In the genomic region with DNA sequence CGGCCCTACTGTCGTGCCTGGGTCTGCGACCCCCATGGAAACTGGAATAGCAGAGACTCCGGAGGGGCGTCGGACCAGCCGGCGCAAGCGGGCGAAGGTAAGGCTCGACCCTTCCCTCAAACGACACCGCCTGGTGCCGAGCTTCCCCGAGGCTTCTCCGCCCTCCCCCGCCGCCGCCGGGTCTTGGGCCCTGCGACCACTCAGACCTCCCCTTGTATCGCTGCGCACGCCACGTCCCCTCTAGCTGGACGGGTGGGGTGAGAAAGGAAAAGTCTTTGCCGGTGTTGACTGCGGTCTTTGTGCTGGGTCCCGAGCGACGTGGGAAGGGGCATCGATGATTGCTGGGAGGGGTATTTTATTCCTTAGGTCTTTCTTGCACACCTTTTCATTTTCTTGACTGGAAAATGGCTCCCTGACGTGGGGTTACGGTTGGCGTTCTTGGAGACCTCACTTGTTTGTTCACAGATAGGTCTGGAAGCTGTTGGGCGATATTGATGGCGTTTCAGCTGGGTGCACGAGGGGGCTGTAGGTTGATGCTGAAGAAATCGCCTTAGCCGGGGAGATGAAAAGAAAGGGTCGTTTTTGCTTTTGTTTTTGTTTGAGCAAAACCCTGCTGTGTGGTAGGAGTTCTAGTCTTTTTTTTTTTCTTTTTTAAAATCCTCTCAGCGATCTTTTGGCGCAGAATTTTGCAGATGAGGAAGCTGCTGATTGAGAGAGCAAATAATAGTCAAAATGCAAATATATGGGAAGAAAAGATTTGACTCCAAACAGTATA, we compare ENCODE assay signal across 8 cellular contexts. TPM values are rescaled to one million over a fixed set of nuclear protein-coding genes. Genes with fewer than 3 reads are reported as not detected.
DNase-seq lines count a peak whose midpoint lies in the region; ATAC-seq and TF ChIP-seq lines count a peak whose summit lies in the region.

No MANE protein-coding gene starts in this region.

- no peak for TF ChIP-seq CTCF in AG04449 (IDR thresholded peaks at IDR 0.05; ENCODE audit: insufficient read depth, low read length, missing control alignments)
- no peak for TF ChIP-seq CTCF in PC-3 (conservative IDR thresholded peaks at IDR 0.05; ENCODE audit: low read depth, low read length)
- TF ChIP-seq CTCF in heart left ventricle (IDR thresholded peaks at IDR 0.05), result no peak
- TF ChIP-seq CTCF in progenitor cell of endocrine pancreas (IDR thresholded peaks at IDR 0.05; ENCODE audit: unreplicated experiment), result no peak

- H3K36me3 ChIP-seq in PC-3 (ENCODE audit: low read depth, low read length) (peaks cover 11% of the 10 kb centered on the region; the same call in 1 of the 2 replicates), heart left ventricle (no peaks in the 10 kb centered on the region)

- ATAC-seq in GM18517 (IDR thresholded peaks at IDR 0.05; ENCODE audit: unreplicated experiment) (peak; percentile 6), HG03064 (IDR thresholded peaks at IDR 0.05; ENCODE audit: low read depth, unreplicated experiment) (peak; percentile 21), PC-3 (peak; percentile 10), heart left ventricle (peak in 2 of 4 donors; percentile 12 to 38)
- ATAC-seq in activated naive CD8-positive, alpha-beta T cell treated with anti-CD3 and anti-CD28 coated beads, Interleukin-2, amount 10 ng/mL, durations not matched to agents 7 days and 5 days (ENCODE audit: low read depth), result peak; percentile 29

- no peaks in the 10 kb centered on the region for H3K27me3 Mint-ChIP-seq in activated naive CD8-positive, alpha-beta T cell treated with anti-CD3 and anti-CD28 coated beads, Interleukin-2, amount 10 ng/mL, durations not matched to agents 7 days and 5 days
- H3K27me3 Mint-ChIP-seq in progenitor cell of endocrine pancreas, result no peaks in the 10 kb centered on the region

- POLR2A ChIA-PET in AG04449 (lab: Yijun Ruan, JAX), result interaction anchor here (0.6 kb wide), 1 partner anchor 215 kb away, joined by 3 read pairs; no protein-coding TSS in a partner anchor
- POLR2A ChIA-PET in PC-3 (lab: Charles Lee; ENCODE audit: unreplicated experiment), result no interaction called here
- POLR2A ChIA-PET in activated naive CD8-positive, alpha-beta T cell treated with anti-CD3 and anti-CD28 coated beads, Interleukin-2, amount 10 ng/mL, durations not matched to agents 7 days and 5 days (lab: Charles Lee), result interaction anchor here (0.6 to 2.2 kb wide), 6 partner anchors 10 to 968 kb away, joined by 3 to 9 read pairs (median 3); partner anchors contain the start of genes CDC42 and HNRNPR

- CTCF ChIA-PET in AG04449 (lab: Yijun Ruan, JAX), result interaction anchor here (1.0 to 2.8 kb wide), 5 partner anchors 10 to 165 kb away, joined by 3 to 8 read pairs (median 6); no protein-coding TSS in a partner anchor
- CTCF ChIA-PET in PC-3 (lab: Charles Lee), result no interaction called here

- no peak for DNase-seq in AG04449 (ENCODE audit: low read depth, low spot score)
- DNase-seq in PC-3, result peak; percentile 45
- no peak for DNase-seq in activated naive CD8-positive, alpha-beta T cell treated with anti-CD3 and anti-CD28 coated beads, Interleukin-2, amount 10 ng/mL, durations not matched to agents 7 days and 5 days
- peak in 4 of 5 donors; percentile 7 to 72 (median 28) for DNase-seq in heart left ventricle
- DNase-seq in progenitor cell of endocrine pancreas (ENCODE audit: low spot score, unreplicated experiment), result peak; percentile 38
- DNase-seq in posterior vena cava (ENCODE audit: low spot score), result no peak

- H3K27ac Mint-ChIP-seq in activated naive CD8-positive, alpha-beta T cell treated with anti-CD3 and anti-CD28 coated beads, Interleukin-2, amount 10 ng/mL, durations not matched to agents 7 days and 5 days, result peak overlapping the region; percentile 83
- H3K27ac Mint-ChIP-seq in progenitor cell of endocrine pancreas, result peak overlapping the region; percentile 98

- H3F3A ChIP-seq in PC-3 (ENCODE audit: low read length, unreplicated experiment), result no peaks in the 10 kb centered on the region

- peaks cover 8% of the 10 kb centered on the region for H3K9me3 Mint-ChIP-seq in activated naive CD8-positive, alpha-beta T cell treated with anti-CD3 and anti-CD28 coated beads, Interleukin-2, amount 10 ng/mL, durations not matched to agents 7 days and 5 days
- H3K9me3 Mint-ChIP-seq in progenitor cell of endocrine pancreas (ENCODE audit: low read depth), result peaks cover 10% of the 10 kb centered on the region

- peak overlapping the region; percentile 97 for H3K9ac ChIP-seq in PC-3 (ENCODE audit: low read length)

- peak overlapping the region; percentile 98 for H3K4me2 ChIP-seq in PC-3 (ENCODE audit: low read length)

- WGBS in heart left ventricle, 4 donors, result 0 to 1% (median 0%) methylated on average over 30 to 43 of the region's 43 CpGs

- H3K4me3 ChIP-seq in AG04449 (ENCODE audit: low read depth, low read length), result peak overlapping the region; percentile 85
- peak overlapping the region; percentile 94 for H3K4me3 ChIP-seq in PC-3 (ENCODE audit: low read length)
- H3K4me3 ChIP-seq in heart left ventricle, result peak overlapping the region; percentile 68 to 98 (median 90)

- peak overlapping the region; percentile 79 for H3K27ac ChIP-seq in PC-3 (ENCODE audit: low read length)
- H3K27ac ChIP-seq in heart left ventricle, result peak overlapping the region; percentile 49 to 91 (median 83)

- no peaks in the 10 kb centered on the region for H3K9me3 ChIP-seq in PC-3 (ENCODE audit: low read length)
- H3K9me3 ChIP-seq in heart left ventricle, result peaks cover 0 to 20% (median 3%) of the 10 kb centered on the region in 12 donors

- TF ChIP-seq POLR2A in heart left ventricle (IDR thresholded peaks at IDR 0.05), result no peak

- H3K36me3 Mint-ChIP-seq in activated naive CD8-positive, alpha-beta T cell treated with anti-CD3 and anti-CD28 coated beads, Interleukin-2, amount 10 ng/mL, durations not matched to agents 7 days and 5 days, result peaks cover 21% of the 10 kb centered on the region
- peaks cover 22% of the 10 kb centered on the region for H3K36me3 Mint-ChIP-seq in progenitor cell of endocrine pancreas (ENCODE audit: insufficient read depth)

- H3K79me2 ChIP-seq in PC-3 (ENCODE audit: low read length), result peaks cover 62% of the 10 kb centered on the region

- H3K27me3 ChIP-seq in PC-3 (ENCODE audit: low read length), result no peaks in the 10 kb centered on the region
- H3K27me3 ChIP-seq in heart left ventricle, result no peaks in the 10 kb centered on the region

- peak overlapping the region; percentile 89 for H3K4me3 Mint-ChIP-seq in activated naive CD8-positive, alpha-beta T cell treated with anti-CD3 and anti-CD28 coated beads, Interleukin-2, amount 10 ng/mL, durations not matched to agents 7 days and 5 days
- peak overlapping the region; percentile 93 for H3K4me3 Mint-ChIP-seq in progenitor cell of endocrine pancreas (ENCODE audit: low read depth)

- intact Hi-C loops in PC-3 (cut with micrococcal nuclease) (loop anchor here (1.0 kb wide), 2 partner anchors 9 to 44 kb away; no protein-coding TSS in a partner anchor), heart left ventricle (cut with DNase I) (loop anchor here in 1 of 10 donors (5.0 kb wide), 1 partner anchor 147 kb away; the partner anchor contains the start of gene LUZP1), posterior vena cava (cut with DNase I) (no loop called here)

- peak overlapping the region; percentile 36 for H2AFZ ChIP-seq in PC-3 (ENCODE audit: low read length)

- H3K4me1 ChIP-seq in PC-3 (ENCODE audit: insufficient read depth, low read length), result peaks cover 24% of the 10 kb centered on the region; the same call in 1 of the 2 replicates
- peaks cover 0 to 22% (median 10%) of the 10 kb centered on the region in 12 donors for H3K4me1 ChIP-seq in heart left ventricle

- no peaks in the 10 kb centered on the region for H3K9me2 ChIP-seq in PC-3 (replicated peaks; ENCODE audit: low read length)

- H3K4me1 Mint-ChIP-seq in activated naive CD8-positive, alpha-beta T cell treated with anti-CD3 and anti-CD28 coated beads, Interleukin-2, amount 10 ng/mL, durations not matched to agents 7 days and 5 days, result peaks cover 30% of the 10 kb centered on the region
- peaks cover 8% of the 10 kb centered on the region for H3K4me1 Mint-ChIP-seq in progenitor cell of endocrine pancreas (ENCODE audit: low read depth)

- H4K20me1 ChIP-seq in PC-3 (ENCODE audit: low read length), result peaks cover 47% of the 10 kb centered on the region

- TSS peak; percentile 70 for BruUV-seq in PC-3 (replicated peaks; lab: Mats Ljungman, UMichigan)

RNA-seq across cellular contexts. Expression of gene KDM1A, which starts 0.8 kb away (rescaled TPM):
- total RNA-seq in PC-3 (2014; rRNA removed) (186 and 229 TPM in 2 replicates), heart left ventricle (10 to 100 TPM; 27.2 to 37.2 (median 29.7) TPM), progenitor cell of endocrine pancreas (190 and 197 TPM in 2 replicates), posterior vena cava (10 to 100 TPM; 31.1 to 34.0 TPM)
- 10 to 100 TPM; 55.2 to 57.0 TPM for total RNA-seq in activated naive CD8-positive, alpha-beta T cell treated with anti-CD3 and anti-CD28 coated beads, Interleukin-2, amount 10 ng/mL, durations not matched to agents 7 days and 5 days
- 10 to 100 TPM; 14.8 to 32.8 TPM for polyA plus RNA-seq in heart left ventricle

RNA-seq across cellular contexts. Expression of gene TEX46, which starts 4.4 kb away (rescaled TPM):
- total RNA-seq in PC-3 (2014; rRNA removed) (not detected in 2 replicates), heart left ventricle (under 1 TPM in 1 of 9 donors, not detected in 8; 0.56 TPM), progenitor cell of endocrine pancreas (not detected in 2 replicates), posterior vena cava (not detected)
- not detected for total RNA-seq in activated naive CD8-positive, alpha-beta T cell treated with anti-CD3 and anti-CD28 coated beads, Interleukin-2, amount 10 ng/mL, durations not matched to agents 7 days and 5 days
- not detected for polyA plus RNA-seq in heart left ventricle

RNA-seq across cellular contexts. Expression of gene LACTBL1, which starts 47.4 kb away (rescaled TPM):
- total RNA-seq in PC-3 (2014; rRNA removed) (not detected in 2 replicates), heart left ventricle (not detected), progenitor cell of endocrine pancreas (not detected in 2 replicates), posterior vena cava (not detected)
- total RNA-seq in activated naive CD8-positive, alpha-beta T cell treated with anti-CD3 and anti-CD28 coated beads, Interleukin-2, amount 10 ng/mL, durations not matched to agents 7 days and 5 days, result not detected
- not detected for polyA plus RNA-seq in heart left ventricle

Comparison
In these comparisons a context has a peak if more than half of its experiments do, and no peak if none do; other contexts are left out.
1. DNase-seq: peak in PC-3 (single experiment), heart left ventricle (4 of 5) and progenitor cell of endocrine pancreas (single experiment); none in AG04449 (single experiment), activated naive CD8-positive, alpha-beta T cell treated with anti-CD3 and anti-CD28 coated beads, Interleukin-2, amount 10 ng/mL, durations not matched to agents 7 days and 5 days (single experiment) and posterior vena cava (single experiment).
2. Peak in every context shown above with its lines, with median percentiles within 50 percentile points of each other: H3K4me3 ChIP-seq.